Comparison of ENCODE assay signal across 12 cellular contexts in the genomic region with DNA sequence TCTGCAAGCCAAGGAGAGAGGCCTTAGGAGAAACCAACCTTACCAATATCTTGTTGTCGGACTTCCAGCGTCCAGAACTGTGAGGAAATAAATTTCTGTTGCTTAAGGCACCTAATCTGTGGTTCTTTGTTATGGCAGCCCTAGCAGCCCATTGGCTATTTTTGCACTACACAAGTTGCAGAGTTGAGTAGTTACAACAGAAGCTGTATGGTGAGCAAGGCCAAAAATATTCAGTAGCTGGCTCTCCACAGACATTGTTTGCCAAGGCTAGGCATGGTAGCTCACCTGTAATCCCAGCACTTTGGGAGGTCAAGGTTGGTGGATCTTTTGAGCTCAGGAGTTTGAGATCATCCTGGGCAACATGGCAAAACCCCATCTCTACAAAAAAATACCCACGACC. TPM values are rescaled to one million over a fixed set of nuclear protein-coding genes. Genes with fewer than 3 reads are reported as not detected.
A peak's percentile ranks its signal among the peaks of the same experiment; 100 is the strongest.
DNase-seq lines count a peak whose midpoint lies in the region; ATAC-seq, FAIRE-seq and TF ChIP-seq lines count a peak whose summit lies in the region.
"Had no signal": no experiment of that assay in that cellular context is flagged by ENCODE, and none has a peak within 500 bp of the region (broad histone marks: within the 10 kb centered on the region; RNA-seq: fewer than 3 reads in every experiment).

No MANE protein-coding gene starts in this region.

- H3K27me3 Mint-ChIP-seq in mesothelial cell of epicardium (ENCODE audit: low read depth): no peaks in the 10 kb centered on the region

- ATAC-seq in omental fat pad (ENCODE audit: low FRiP score) (peak; percentile 30), HG03354 (IDR thresholded peaks at IDR 0.05; ENCODE audit: poor library complexity, severe bottlenecking, unreplicated experiment) (no peak)

- no peak overlapping the region for H3K4me3 ChIP-seq in choroid plexus epithelial cell (ENCODE audit: low read depth, low read length)

- no peak for TF ChIP-seq CTCF in choroid plexus epithelial cell (conservative IDR thresholded peaks at IDR 0.05; ENCODE audit: low read depth, low read length)
- TF ChIP-seq CTCF in omental fat pad (IDR thresholded peaks at IDR 0.05): no peak
- TF ChIP-seq CTCF in mesothelial cell of epicardium (IDR thresholded peaks at IDR 0.05; ENCODE audit: unreplicated experiment): no peak

- H3K27ac Mint-ChIP-seq in mesothelial cell of epicardium: no peak overlapping the region

- H3K36me3 Mint-ChIP-seq in mesothelial cell of epicardium: no peaks in the 10 kb centered on the region

- TF ChIP-seq POLR2A in GM12892 (IDR thresholded peaks at IDR 0.05; ENCODE audit: low read depth, low read length): no peak

- no peak for DNase-seq in GM12892 (ENCODE audit: insufficient read length)
- DNase-seq in NOMO-1 treated with DMSO at 0.1 percent for 48 hours (lab: John Stamatoyannopoulos, UW; ENCODE audit: unreplicated experiment): peak; percentile 41
- DNase-seq in choroid plexus epithelial cell (ENCODE audit: low read depth): peak; percentile 76
- DNase-seq in omental fat pad (ENCODE audit: low spot score): no peak
- no peak for DNase-seq in mesothelial cell of epicardium (ENCODE audit: low spot score in 2 of 2, unreplicated experiment in 2 of 2)
- DNase-seq in putamen (ENCODE audit: low spot score): no peak
- DNase-seq: activated effector memory CD4-positive, alpha-beta T cell treated with Interleukin-2 at 50 U/mL for 16 hours; DMS79; effector CD4-positive, alpha-beta T cell; NCI-H1092 treated with DMSO at 0.1 percent for 48 hours had no signal

- peak; percentile 27 for FAIRE-seq in GM12892 (lab: Jason Lieb, UNC)

- peaks cover 10% of the 10 kb centered on the region for H3K4me1 Mint-ChIP-seq in mesothelial cell of epicardium

- no peak overlapping the region for H3K4me3 Mint-ChIP-seq in mesothelial cell of epicardium

- no peaks in the 10 kb centered on the region for H3K9me3 Mint-ChIP-seq in mesothelial cell of epicardium

RNA-seq across cellular contexts. Expression of a gene that starts 27.1 kb away (rescaled TPM):
- polyA plus RNA-seq in GM12892 (2012; ENCODE audit: missing spikeins): not detected
- not detected for total RNA-seq in omental fat pad
- total RNA-seq in mesothelial cell of epicardium: not detected in 3 replicates
- total RNA-seq: ureter had no signal

RNA-seq across cellular contexts. Expression of a gene that starts 35.7 kb away (rescaled TPM):
- not detected for polyA plus RNA-seq in GM12892 (2012; ENCODE audit: missing spikeins)
- total RNA-seq in omental fat pad (not detected), mesothelial cell of epicardium (not detected in 3 replicates)
- total RNA-seq: ureter had no signal

RNA-seq across cellular contexts. Expression of a gene that starts 57.1 kb away (rescaled TPM):
- 68.9 TPM for polyA plus RNA-seq in GM12892 (2012; ENCODE audit: missing spikeins)
- total RNA-seq in omental fat pad: 100 to 1,000 TPM in 3 of 4 donors, 10 to 100 TPM in 1; 85.7 to 265 (median 186) TPM
- total RNA-seq in mesothelial cell of epicardium: 59.3 to 62.5 TPM (median 60.9 TPM) in 3 replicates

Comparison
In these comparisons a context has a peak if more than half of its experiments do, and no peak if none do; other contexts are left out.
1. DNase-seq: peak in NOMO-1 treated with DMSO at 0.1 percent for 48 hours (single experiment) and choroid plexus epithelial cell (single experiment); none in GM12892 (single experiment), omental fat pad (single experiment), mesothelial cell of epicardium (0 of 2) and putamen (single experiment).